ENCODE assay signal across 8 cellular contexts in genomic region chr2:163155279-163155883, GRCh38.
DNase-seq lines count a peak whose midpoint lies in the region; ATAC-seq and TF ChIP-seq lines count a peak whose summit lies in the region.

No MANE protein-coding gene starts in this region.

- no peak for DNase-seq in BJ (ENCODE audit: low read depth)
- peak; percentile 34 for DNase-seq in NCI-H2196 (lab: John Stamatoyannopoulos, UW; ENCODE audit: unreplicated experiment)
- DNase-seq in MCF 10A (ENCODE audit: unreplicated experiment): peak; percentile 61
- peak; percentile 44 for DNase-seq in medulla oblongata (ENCODE audit: extremely low spot score)
- DNase-seq in epidermal melanocyte (ENCODE audit: insufficient read length, low spot score): no peak
- DNase-seq in activated T-helper 2 cell treated with anti-CD3 and anti-CD28 coated beads, Interferon-gamma antibody, Interleukin-2, Interleukin-4, amounts not matched to agents 10 μg/mL and 5 μg/mL and 100 μg/mL, durations not matched to agents 14 hours and 24 hours and 36 hours (ENCODE audit: low spot score): no peak

- H3K36me3 Mint-ChIP-seq in MCF 10A (ENCODE audit: insufficient read depth, unreplicated experiment): no peaks in the 10 kb centered on the region
- no peaks in the 10 kb centered on the region for H3K36me3 Mint-ChIP-seq in activated T-helper 2 cell treated with anti-CD3 and anti-CD28 coated beads, Interferon-gamma antibody, Interleukin-2, Interleukin-4, amounts not matched to agents 10 μg/mL and 5 μg/mL and 100 μg/mL, durations not matched to agents 14 hours and 24 hours and 36 hours (ENCODE audit: low read depth)

- no TSS peak for BruUV-seq in MCF 10A (replicated peaks; lab: Mats Ljungman, UMichigan)

- TF ChIP-seq CTCF in BJ (IDR thresholded peaks at IDR 0.05; ENCODE audit: insufficient read depth, low read depth, low read length): peak; percentile 53
- TF ChIP-seq CTCF in MCF 10A (IDR thresholded peaks at IDR 0.05; ENCODE audit: unreplicated experiment): peak; percentile 81

- H3K4me1 Mint-ChIP-seq in MCF 10A (ENCODE audit: insufficient read depth, unreplicated experiment): peaks cover 16% of the 10 kb centered on the region
- no peaks in the 10 kb centered on the region for H3K4me1 Mint-ChIP-seq in activated T-helper 2 cell treated with anti-CD3 and anti-CD28 coated beads, Interferon-gamma antibody, Interleukin-2, Interleukin-4, amounts not matched to agents 10 μg/mL and 5 μg/mL and 100 μg/mL, durations not matched to agents 14 hours and 24 hours and 36 hours (ENCODE audit: low read depth)

- no peaks in the 10 kb centered on the region for H3K36me3 ChIP-seq in BJ (ENCODE audit: control insufficient read depth, insufficient read depth, low read length)

- H3K4me3 ChIP-seq in BJ (ENCODE audit: low read depth, low read length): no peak overlapping the region

- POLR2A ChIA-PET in BJ (lab: Charles Lee): no interaction called here
- POLR2A ChIA-PET in MCF 10A (lab: Yijun Ruan, JAX): interaction anchor here (0.9 kb wide), 1 partner anchor 16 kb away, joined by 3 read pairs; no protein-coding TSS in a partner anchor

- H3K4me3 Mint-ChIP-seq in MCF 10A (ENCODE audit: unreplicated experiment): no peak overlapping the region
- H3K4me3 Mint-ChIP-seq in activated T-helper 2 cell treated with anti-CD3 and anti-CD28 coated beads, Interferon-gamma antibody, Interleukin-2, Interleukin-4, amounts not matched to agents 10 μg/mL and 5 μg/mL and 100 μg/mL, durations not matched to agents 14 hours and 24 hours and 36 hours (ENCODE audit: low read depth): no peak overlapping the region

- no peaks in the 10 kb centered on the region for H3K9me3 Mint-ChIP-seq in MCF 10A (ENCODE audit: unreplicated experiment)
- no peaks in the 10 kb centered on the region for H3K9me3 Mint-ChIP-seq in activated T-helper 2 cell treated with anti-CD3 and anti-CD28 coated beads, Interferon-gamma antibody, Interleukin-2, Interleukin-4, amounts not matched to agents 10 μg/mL and 5 μg/mL and 100 μg/mL, durations not matched to agents 14 hours and 24 hours and 36 hours

- ATAC-seq in GM18861 (IDR thresholded peaks at IDR 0.05; ENCODE audit: unreplicated experiment) (peak; percentile 90), HG03060 (IDR thresholded peaks at IDR 0.05; ENCODE audit: low read depth, unreplicated experiment) (peak; percentile 91)

- H3K27me3 Mint-ChIP-seq in MCF 10A (ENCODE audit: insufficient read depth, unreplicated experiment): no peaks in the 10 kb centered on the region
- H3K27me3 Mint-ChIP-seq in activated T-helper 2 cell treated with anti-CD3 and anti-CD28 coated beads, Interferon-gamma antibody, Interleukin-2, Interleukin-4, amounts not matched to agents 10 μg/mL and 5 μg/mL and 100 μg/mL, durations not matched to agents 14 hours and 24 hours and 36 hours (ENCODE audit: low read depth): no peaks in the 10 kb centered on the region

- no peaks in the 10 kb centered on the region for H3K27me3 ChIP-seq in BJ (ENCODE audit: control insufficient read depth, insufficient read depth, low read length)

- CTCF ChIA-PET in BJ (lab: Yijun Ruan, JAX) (interaction anchor here (0.6 to 1.7 kb wide), 3 partner anchors 12 to 50 kb away, joined by 3 to 5 read pairs (median 3); no protein-coding TSS in a partner anchor), MCF 10A (lab: Yijun Ruan, JAX) (interaction anchor here (0.5 to 8.1 kb wide), 36 partner anchors 8 to 1692 kb away, joined by 3 to 90 read pairs (median 4); no protein-coding TSS in a partner anchor)

- H3K27ac Mint-ChIP-seq in MCF 10A (ENCODE audit: low read depth, unreplicated experiment): no peak overlapping the region
- H3K27ac Mint-ChIP-seq in activated T-helper 2 cell treated with anti-CD3 and anti-CD28 coated beads, Interferon-gamma antibody, Interleukin-2, Interleukin-4, amounts not matched to agents 10 μg/mL and 5 μg/mL and 100 μg/mL, durations not matched to agents 14 hours and 24 hours and 36 hours: no peak overlapping the region

- intact Hi-C loops in MCF 10A (cut with micrococcal nuclease): loop anchor here (1.0 to 10.0 kb wide), 5 partner anchors 1275 to 1559 kb away; no protein-coding TSS in a partner anchor
- intact Hi-C loops in activated T-helper 2 cell treated with anti-CD3 and anti-CD28 coated beads, Interferon-gamma antibody, Interleukin-2, Interleukin-4, amounts not matched to agents 10 μg/mL and 5 μg/mL and 100 μg/mL, durations not matched to agents 14 hours and 24 hours and 36 hours (cut with micrococcal nuclease): no loop called here

Comparison
In these comparisons a context has a peak if more than half of its experiments do, and no peak if none do; other contexts are left out.
1. DNase-seq: peak in NCI-H2196 (single experiment), MCF 10A (single experiment) and medulla oblongata (single experiment); none in BJ (single experiment), epidermal melanocyte (single experiment) and activated T-helper 2 cell treated with anti-CD3 and anti-CD28 coated beads, Interferon-gamma antibody, Interleukin-2, Interleukin-4, amounts not matched to agents 10 μg/mL and 5 μg/mL and 100 μg/mL, durations not matched to agents 14 hours and 24 hours and 36 hours (single experiment).